1 cellular context compared by ENCODE assay signal in the genomic region with DNA sequence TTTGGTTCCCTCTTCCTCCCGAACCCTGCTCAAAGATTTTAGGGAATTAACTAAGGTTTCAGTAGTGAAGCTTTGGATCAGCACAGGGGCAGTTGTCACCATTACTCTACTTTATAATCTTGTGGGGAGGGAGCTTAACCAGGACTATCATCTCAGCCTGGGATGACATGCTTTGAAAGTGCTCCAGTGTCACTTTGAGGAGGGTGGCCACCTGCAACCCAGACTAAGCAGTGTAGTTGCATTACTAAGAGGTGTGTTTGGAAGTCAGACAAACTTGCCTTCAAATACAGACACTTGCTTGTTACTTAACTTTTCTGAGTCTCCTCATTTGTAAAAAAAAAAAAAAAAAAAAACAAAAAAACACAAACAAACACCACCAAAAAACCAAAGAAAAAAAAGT.
TF ChIP-seq lines count a peak whose summit lies in the region.

No MANE protein-coding gene starts in this region.

TF ChIP-seq in IMR-90, 13 proteins besides CTCF, POLR2A, EP300 and RAD21 (continued from another document):
- TF ChIP-seq MXI1 (IDR thresholded peaks at IDR 0.05; ENCODE audit: borderline replicate concordance, low read depth, low read length) (no peak), NFE2L2 (IDR thresholded peaks at IDR 0.05; ENCODE audit: low read depth, low read length) (no peak), SMC3 (IDR thresholded peaks at IDR 0.05; ENCODE audit: low read depth, low read length) (no peak), CHD1 (IDR thresholded peaks at IDR 0.05; ENCODE audit: low read depth, low read length) (no peak), CEBPB (IDR thresholded peaks at IDR 0.05; ENCODE audit: low read depth, low read length) (no peak)
- TF ChIP-seq, protein P1, sequence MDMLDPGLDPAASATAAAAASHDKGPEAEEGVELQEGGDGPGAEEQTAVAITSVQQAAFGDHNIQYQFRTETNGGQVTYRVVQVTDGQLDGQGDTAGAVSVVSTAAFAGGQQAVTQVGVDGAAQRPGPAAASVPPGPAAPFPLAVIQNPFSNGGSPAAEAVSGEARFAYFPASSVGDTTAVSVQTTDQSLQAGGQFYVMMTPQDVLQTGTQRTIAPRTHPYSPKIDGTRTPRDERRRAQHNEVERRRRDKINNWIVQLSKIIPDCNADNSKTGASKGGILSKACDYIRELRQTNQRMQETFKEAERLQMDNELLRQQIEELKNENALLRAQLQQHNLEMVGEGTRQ (IDR thresholded peaks at IDR 0.05; ENCODE audit: low read depth, low read length) = no peak
- TF ChIP-seq, protein P2, sequence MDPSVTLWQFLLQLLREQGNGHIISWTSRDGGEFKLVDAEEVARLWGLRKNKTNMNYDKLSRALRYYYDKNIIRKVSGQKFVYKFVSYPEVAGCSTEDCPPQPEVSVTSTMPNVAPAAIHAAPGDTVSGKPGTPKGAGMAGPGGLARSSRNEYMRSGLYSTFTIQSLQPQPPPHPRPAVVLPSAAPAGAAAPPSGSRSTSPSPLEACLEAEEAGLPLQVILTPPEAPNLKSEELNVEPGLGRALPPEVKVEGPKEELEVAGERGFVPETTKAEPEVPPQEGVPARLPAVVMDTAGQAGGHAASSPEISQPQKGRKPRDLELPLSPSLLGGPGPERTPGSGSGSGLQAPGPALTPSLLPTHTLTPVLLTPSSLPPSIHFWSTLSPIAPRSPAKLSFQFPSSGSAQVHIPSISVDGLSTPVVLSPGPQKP (IDR thresholded peaks at IDR 0.05; ENCODE audit: borderline replicate concordance, low read depth, low read length) = no peak
